8 cellular contexts compared by ENCODE assay signal in the genomic region with DNA sequence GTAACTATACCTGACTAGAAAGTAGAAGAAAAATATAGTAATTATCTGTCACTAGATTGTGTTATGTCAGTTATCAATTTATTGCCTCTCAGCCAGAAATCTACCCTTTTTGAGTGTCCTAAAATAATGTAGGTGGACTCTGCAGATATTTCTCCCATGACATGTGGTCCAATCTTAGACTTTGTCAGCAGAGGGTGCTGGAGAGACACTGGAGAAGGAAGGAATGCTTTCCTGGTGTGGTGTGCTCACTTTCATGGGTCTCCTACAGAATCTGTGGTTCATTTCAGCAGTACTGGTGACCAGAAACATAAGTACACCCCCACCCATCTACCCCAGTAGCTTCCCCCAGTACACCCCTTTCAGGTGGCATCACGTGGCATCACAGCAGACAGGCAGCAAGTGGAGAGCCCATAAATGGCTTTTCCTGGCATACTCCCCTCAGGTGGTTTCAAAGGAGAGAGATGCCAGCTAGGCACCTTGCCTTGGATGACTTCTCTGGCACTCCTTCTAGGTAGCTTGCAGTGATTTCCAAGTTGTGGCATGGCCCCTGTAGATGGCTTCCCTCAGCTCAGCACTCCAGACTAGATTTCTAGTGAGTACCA.
DNase-seq lines count a peak whose midpoint lies in the region; ATAC-seq and TF ChIP-seq lines count a peak whose summit lies in the region.

No MANE protein-coding gene starts in this region.

- TF ChIP-seq CTCF in GM13977 (IDR thresholded peaks at IDR 0.05; ENCODE audit: extremely low read depth, insufficient read depth, missing control alignments), result peak; percentile 53

- in situ Hi-C loops in GM13977 (cut with MboI; ENCODE audit: low pct_unique_long_range_greater_than_20kb, low sequenced_read_pairs, unreplicated experiment), result no loop called here

- peak; percentile 53 for DNase-seq in AG08395 (ENCODE audit: low spot score)
- DNase-seq in GM13977 (ENCODE audit: low spot score), result peak; percentile 9
- peak; percentile 20 for DNase-seq in RPMI8226
- DNase-seq in glomerular visceral epithelial cell (ENCODE audit: extremely low spot score), result peak; percentile 19
- no peak for DNase-seq in GM19238 (ENCODE audit: insufficient read length, low spot score)

- ATAC-seq in GM21576 (IDR thresholded peaks at IDR 0.05; ENCODE audit: unreplicated experiment), result no peak
- no peak for ATAC-seq in HG02623 (IDR thresholded peaks at IDR 0.05; ENCODE audit: unreplicated experiment)
- ATAC-seq in HG02885 (IDR thresholded peaks at IDR 0.05; ENCODE audit: poor library complexity, unreplicated experiment), result no peak
